8 cellular contexts compared by ENCODE assay signal in the genomic region with DNA sequence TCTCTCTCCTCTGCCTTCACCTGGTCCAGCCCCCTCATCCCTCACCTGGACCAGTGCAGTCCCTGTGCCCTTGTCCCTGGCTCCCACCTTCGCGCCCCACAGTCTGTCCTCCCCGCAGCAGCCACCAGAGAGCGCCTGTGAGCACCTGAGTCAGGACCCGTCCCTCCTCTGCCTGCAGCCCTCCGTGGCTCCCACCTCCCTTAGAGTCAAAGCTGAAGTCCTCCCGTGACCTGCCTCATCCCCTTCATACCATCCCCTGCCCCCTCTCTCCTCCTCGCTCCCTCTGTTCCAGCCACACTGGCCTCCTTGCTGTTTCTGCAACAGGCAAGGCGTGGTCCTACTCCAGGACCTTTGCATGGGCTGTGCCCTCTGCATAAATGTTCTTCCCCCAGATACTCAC. TPM values are rescaled to one million over a fixed set of nuclear protein-coding genes. Genes with fewer than 3 reads are reported as not detected.
DNase-seq lines count a peak whose midpoint lies in the region; ATAC-seq and TF ChIP-seq lines count a peak whose summit lies in the region.
"Had no signal": no experiment of that assay in that cellular context is flagged by ENCODE, and none has a peak within 500 bp of the region (broad histone marks: within the 10 kb centered on the region; RNA-seq: fewer than 3 reads in every experiment).

No MANE protein-coding gene starts in this region.

- H4K5ac ChIP-seq in H9 (ENCODE audit: insufficient read length, low read depth, low read length): no peak overlapping the region

- no peaks in the 10 kb centered on the region for H3K79me1 ChIP-seq in H9 (ENCODE audit: insufficient read depth, low read depth, low read length, poor library complexity, severe bottlenecking)

- DNase-seq in Daoy (ENCODE audit: low read depth): peak; percentile 32
- peak; percentile 69 for DNase-seq in H9
- DNase-seq in activated CD8-positive, alpha-beta T cell treated with anti-CD3 and anti-CD28 coated beads for 36 hours: peak; percentile 57
- no peak for DNase-seq in kidney epithelial cell (ENCODE audit: low read depth)
- DNase-seq in psoas muscle: no peak

- H2AK5ac ChIP-seq in H9 (ENCODE audit: insufficient read length, low read length): no peak overlapping the region

- H3K27me3 Mint-ChIP-seq in H9 (ENCODE audit: low read depth): peaks cover 23% of the 10 kb centered on the region
- peaks cover 1% of the 10 kb centered on the region for H3K27me3 Mint-ChIP-seq in activated CD8-positive, alpha-beta T cell treated with anti-CD3 and anti-CD28 coated beads for 36 hours
- H3K27me3 Mint-ChIP-seq in stimulated activated memory B cell treated with anti-CD40 and anti-IgM and Interleukin-4, amounts not matched to agents 10 μg/mL and 1 μg/mL and 100 μg/mL, for 72 hours: peaks cover 39% of the 10 kb centered on the region

- H2BK5ac ChIP-seq in H9 (ENCODE audit: insufficient read length, low read length): no peak overlapping the region

- H3K36me3 Mint-ChIP-seq in H9 (ENCODE audit: insufficient read depth in 1 of 3, low read depth in 3 of 3): no peaks in the 10 kb centered on the region
- H3K36me3 Mint-ChIP-seq in activated CD8-positive, alpha-beta T cell treated with anti-CD3 and anti-CD28 coated beads for 36 hours (ENCODE audit: low read depth): no peaks in the 10 kb centered on the region
- H3K36me3 Mint-ChIP-seq in stimulated activated memory B cell treated with anti-CD40 and anti-IgM and Interleukin-4, amounts not matched to agents 10 μg/mL and 1 μg/mL and 100 μg/mL, for 72 hours: no peaks in the 10 kb centered on the region

- no peak overlapping the region for H3K23ac ChIP-seq in H9 (ENCODE audit: insufficient read length, low read depth, low read length)

- no peak overlapping the region for H2AFZ ChIP-seq in H9 (ENCODE audit: low read length)
- H2AFZ ChIP-seq: parathyroid adenoma had no signal

- TF ChIP-seq CTCF in H9 (conservative IDR thresholded peaks at IDR 0.05) (peak; percentile 65), kidney epithelial cell (IDR thresholded peaks at IDR 0.05; ENCODE audit: insufficient read depth, low read length, poor library complexity, severe bottlenecking) (peak; percentile 25), psoas muscle (IDR thresholded peaks at IDR 0.05) (no peak)
- TF ChIP-seq CTCF in activated CD8-positive, alpha-beta T cell treated with anti-CD3 and anti-CD28 coated beads for 36 hours (IDR thresholded peaks at IDR 0.05): peak; percentile 38

- H3K4ac ChIP-seq in H9 (ENCODE audit: low read depth, low read length): no peak overlapping the region

- no peak overlapping the region for H2BK15ac ChIP-seq in H9 (ENCODE audit: low read depth, low read length)

- H3K14ac ChIP-seq in H9 (ENCODE audit: insufficient read depth, low read length): no peak overlapping the region

- H3K4me2 ChIP-seq in H9 (ENCODE audit: insufficient read depth, insufficient read length, low read length): no peak overlapping the region

- POLR2A ChIA-PET in activated CD8-positive, alpha-beta T cell treated with anti-CD3 and anti-CD28 coated beads for 36 hours (lab: Charles Lee): no interaction called here

- H3T11ph ChIP-seq in H9 (ENCODE audit: low read length): no peak overlapping the region

- no peaks in the 10 kb centered on the region for H4K20me1 ChIP-seq in H9 (ENCODE audit: control insufficient read depth, insufficient read depth, insufficient read length)

- intact Hi-C loops in activated CD8-positive, alpha-beta T cell treated with anti-CD3 and anti-CD28 coated beads for 36 hours (cut with micrococcal nuclease): no loop called here
- intact Hi-C loops in psoas muscle (cut with DNase I): no loop called here

- no peak overlapping the region for H2BK20ac ChIP-seq in H9 (ENCODE audit: low read depth, low read length, poor library complexity, severe bottlenecking)

- no peaks in the 10 kb centered on the region; a peak in 1 of 5 replicates for H3K9me3 Mint-ChIP-seq in H9
- H3K9me3 Mint-ChIP-seq in activated CD8-positive, alpha-beta T cell treated with anti-CD3 and anti-CD28 coated beads for 36 hours: no peaks in the 10 kb centered on the region
- peaks cover 6% of the 10 kb centered on the region for H3K9me3 Mint-ChIP-seq in stimulated activated memory B cell treated with anti-CD40 and anti-IgM and Interleukin-4, amounts not matched to agents 10 μg/mL and 1 μg/mL and 100 μg/mL, for 72 hours

- H3K27ac ChIP-seq in H9 (ENCODE audit: insufficient read length, low read depth, low read length) (no peak overlapping the region), psoas muscle (no peak overlapping the region)
- H3K27ac ChIP-seq: parathyroid adenoma had no signal

- H3K18ac ChIP-seq in H9 (ENCODE audit: insufficient read length, low read depth, low read length): no peak overlapping the region

- H3K4me3 ChIP-seq in kidney epithelial cell (ENCODE audit: low read depth, low read length) (no peak overlapping the region), psoas muscle (no peak overlapping the region)

- H3K27me3 ChIP-seq in H9 (ENCODE audit: insufficient read depth, low read length) (no peaks in the 10 kb centered on the region), kidney epithelial cell (ENCODE audit: control insufficient read depth, insufficient read depth, low read length) (peaks cover 6% of the 10 kb centered on the region), psoas muscle (ENCODE audit: insufficient read depth in 3 of 3, low read length in 2 of 3) (peaks cover 0 to 20% (median 8%) of the 10 kb centered on the region in 3 donors)

- H3K4me1 Mint-ChIP-seq in H9: peaks cover 5 to 12% of the 10 kb centered on the region in 2 experiments; a peak in 3 of 4 replicates
- no peaks in the 10 kb centered on the region for H3K4me1 Mint-ChIP-seq in activated CD8-positive, alpha-beta T cell treated with anti-CD3 and anti-CD28 coated beads for 36 hours (ENCODE audit: low read depth)
- no peaks in the 10 kb centered on the region for H3K4me1 Mint-ChIP-seq in stimulated activated memory B cell treated with anti-CD40 and anti-IgM and Interleukin-4, amounts not matched to agents 10 μg/mL and 1 μg/mL and 100 μg/mL, for 72 hours

- no peak overlapping the region for H3K27ac Mint-ChIP-seq in H9
- no peak overlapping the region for H3K27ac Mint-ChIP-seq in activated CD8-positive, alpha-beta T cell treated with anti-CD3 and anti-CD28 coated beads for 36 hours
- H3K27ac Mint-ChIP-seq in stimulated activated memory B cell treated with anti-CD40 and anti-IgM and Interleukin-4, amounts not matched to agents 10 μg/mL and 1 μg/mL and 100 μg/mL, for 72 hours: no peak overlapping the region

- H3K23me2 ChIP-seq in H9 (ENCODE audit: insufficient read length, low read depth, low read length, poor library complexity, severe bottlenecking): no peaks in the 10 kb centered on the region

- H4K91ac ChIP-seq in H9 (ENCODE audit: insufficient read length, low read depth, low read length): no peak overlapping the region

- no CpG with 5 or more reads among the region's 9 CpGs for WGBS in H9 (ENCODE audit: extremely low coverage, insufficient read length, low lambda C conversion rate)
- 60 to 63% (median 63%) methylated on average over 9 of the region's 9 CpGs for WGBS in psoas muscle, 3 donors

- no peak overlapping the region for H3K56ac ChIP-seq in H9 (ENCODE audit: insufficient read length, low read depth, low read length)

- H3K79me2 ChIP-seq in H9 (ENCODE audit: insufficient read depth, low read length): no peaks in the 10 kb centered on the region
- H3K79me2 ChIP-seq: parathyroid adenoma had no signal

- no peak overlapping the region for H3K9ac ChIP-seq in H9 (ENCODE audit: extremely low read depth, insufficient read length, low read length)
- H3K9ac ChIP-seq: parathyroid adenoma had no signal

- CTCF ChIA-PET in activated CD8-positive, alpha-beta T cell treated with anti-CD3 and anti-CD28 coated beads for 36 hours (lab: Charles Lee): no interaction called here

- no peak overlapping the region for H4K8ac ChIP-seq in H9 (replicated peaks; ENCODE audit: insufficient read length, low read depth, low read length)

- no peaks in the 10 kb centered on the region for H3K9me3 ChIP-seq in H9 (ENCODE audit: control insufficient read depth, low read depth, low read length)
- H3K9me3 ChIP-seq in psoas muscle: no peaks in the 10 kb centered on the region

- no peak overlapping the region for H2BK120ac ChIP-seq in H9 (ENCODE audit: low read depth, low read length, poor library complexity, severe bottlenecking)

- ATAC-seq in activated CD8-positive, alpha-beta T cell treated with anti-CD3 and anti-CD28 coated beads for 36 hours: no peak
- ATAC-seq in HG03196 (IDR thresholded peaks at IDR 0.05; ENCODE audit: unreplicated experiment) (no peak), psoas muscle (no peak)
- ATAC-seq in stimulated activated memory B cell treated with anti-CD40 and anti-IgM and Interleukin-4, amounts not matched to agents 10 μg/mL and 1 μg/mL and 100 μg/mL, for 72 hours: no peak

- H3K4me3 Mint-ChIP-seq in H9: no peak overlapping the region; a peak in 1 of 5 replicates
- no peak overlapping the region for H3K4me3 Mint-ChIP-seq in activated CD8-positive, alpha-beta T cell treated with anti-CD3 and anti-CD28 coated beads for 36 hours
- H3K4me3 Mint-ChIP-seq in stimulated activated memory B cell treated with anti-CD40 and anti-IgM and Interleukin-4, amounts not matched to agents 10 μg/mL and 1 μg/mL and 100 μg/mL, for 72 hours: no peak overlapping the region

- no peaks in the 10 kb centered on the region for H3K4me1 ChIP-seq in H9 (ENCODE audit: insufficient read depth, low read length)
- no peaks in the 10 kb centered on the region for H3K4me1 ChIP-seq in psoas muscle
- H3K4me1 ChIP-seq: parathyroid adenoma had no signal

- H3K36me3 ChIP-seq in kidney epithelial cell (ENCODE audit: control insufficient read depth, insufficient read depth, low read length) (no peaks in the 10 kb centered on the region), psoas muscle (ENCODE audit: insufficient read depth in 1 of 2, low read depth in 1 of 2) (no peaks in the 10 kb centered on the region)

- no peak overlapping the region for H2BK12ac ChIP-seq in H9 (ENCODE audit: insufficient read length, low read depth, low read length)

RNA-seq across cellular contexts. Expression of a gene that starts 10.3 kb away (rescaled TPM):
- total RNA-seq in Daoy (2014; rRNA removed; shearing (Covaris generic)): 0.06 TPM in 1 of 2 replicates, not detected in the other
- total RNA-seq in H9 (2021) (4.8 TPM in 2 replicates), kidney epithelial cell (0.14 and 0.17 TPM in 2 replicates), psoas muscle (not detected)
- under 1 TPM; 0.20 to 0.56 TPM for total RNA-seq in activated CD8-positive, alpha-beta T cell treated with anti-CD3 and anti-CD28 coated beads for 36 hours
- under 1 TPM in 1 of 3 donors, not detected in 2; 0.06 TPM for polyA plus RNA-seq in psoas muscle

RNA-seq across cellular contexts. Expression of a gene that starts 49.1 kb away (rescaled TPM):
- 80.2 and 85.1 TPM in 2 replicates for total RNA-seq in Daoy (2014; rRNA removed; shearing (Covaris generic))
- total RNA-seq in H9 (2021): 94.8 and 100 TPM in 2 replicates
- 10 to 100 TPM; 55.9 to 56.8 TPM for total RNA-seq in activated CD8-positive, alpha-beta T cell treated with anti-CD3 and anti-CD28 coated beads for 36 hours
- total RNA-seq in kidney epithelial cell: 57.0 and 91.7 TPM in 2 replicates
- total RNA-seq in psoas muscle: 10 to 100 TPM; 15.4 to 60.9 (median 28.5) TPM
- polyA plus RNA-seq in psoas muscle: 10 to 100 TPM; 26.1 to 86.1 (median 63.7) TPM

RNA-seq across cellular contexts. Expression of a gene that starts 56.2 kb away (rescaled TPM):
- total RNA-seq in Daoy (2014; rRNA removed; shearing (Covaris generic)): not detected in 2 replicates
- total RNA-seq in H9 (2021): not detected in 2 replicates
- total RNA-seq in activated CD8-positive, alpha-beta T cell treated with anti-CD3 and anti-CD28 coated beads for 36 hours: 10 to 100 TPM; 48.5 to 51.9 TPM
- total RNA-seq in kidney epithelial cell: not detected in 2 replicates
- under 1 TPM; 0.40 to 0.79 (median 0.70) TPM for total RNA-seq in psoas muscle
- under 1 TPM; 0.63 to 0.94 (median 0.77) TPM for polyA plus RNA-seq in psoas muscle

Comparison
In these comparisons a context has a peak if more than half of its experiments do, and no peak if none do; other contexts are left out.
1. DNase-seq: peak in Daoy (single experiment), H9 (single experiment) and activated CD8-positive, alpha-beta T cell treated with anti-CD3 and anti-CD28 coated beads for 36 hours (single experiment); none in kidney epithelial cell (single experiment) and psoas muscle (0 of 2).
2. RNA of a gene that starts 56.2 kb away (total RNA-seq): 48.5 to 51.9 TPM in activated CD8-positive, alpha-beta T cell treated with anti-CD3 and anti-CD28 coated beads for 36 hours; 0.40 to 0.79 TPM in psoas muscle, not detected in Daoy, not detected in H9 and not detected in kidney epithelial cell; every median in the first group is over 10 times any median in the second.